Comparison of ENCODE assay signal across 8 cellular contexts in genomic region chr17:32066863-32067642, GRCh38. TPM values are rescaled to one million over a fixed set of nuclear protein-coding genes. Genes with fewer than 3 reads are reported as not detected.
DNase-seq lines count a peak whose midpoint lies in the region; ATAC-seq and TF ChIP-seq lines count a peak whose summit lies in the region.
"Not testable (repeated sequence)": the region's sequence is repeated elsewhere in the genome, so short reads cannot be mapped to it uniquely, and the experiment has no call there.

No MANE protein-coding gene starts in this region.

- WGBS in thyroid gland, 2 donors = 54 to 61% methylated on average over 13 to 14 of the region's 25 CpGs

- H3K4me1 ChIP-seq in left lung, thyroid gland: not testable (repeated sequence)

- peak; percentile 12 to 56 (median 44) for DNase-seq in T-helper 2 cell
- DNase-seq in activated T-cell treated with anti-CD3 and anti-CD28 coated beads, Interleukin-2, amount 50 U/mL, for 72 hours = peak; percentile 58 to 65
- DNase-seq in left lung = peak; percentile 49 to 92
- peak; percentile 35 to 39 for DNase-seq in stimulated activated CD4-positive, alpha-beta T cell treated with anti-CD3 and anti-CD28 coated beads, Interleukin-12 subunit alpha, Interleukin-12 subunit beta, amount 100 ng/mL, for 24 hours (ENCODE audit: low read depth in 2 of 2)
- DNase-seq in thyroid gland = peak; percentile 25 to 50

- not testable (repeated sequence) for H3K36me3 Mint-ChIP-seq in activated T-cell treated with anti-CD3 and anti-CD28 coated beads, Interleukin-2, amount 50 U/mL, for 72 hours (ENCODE audit: insufficient read depth in 2 of 2); dendritic cell treated with granulocyte-macrophage colony-stimulating factor and Interleukin-4, amounts not matched to agents 40 ng/mL and 50 ng/mL, for 4 days (ENCODE audit: low read depth)

- H3K27ac Mint-ChIP-seq in activated T-cell treated with anti-CD3 and anti-CD28 coated beads, Interleukin-2, amount 50 U/mL, for 72 hours = not testable (repeated sequence)
- peak overlapping the region; percentile 77 for H3K27ac Mint-ChIP-seq in dendritic cell treated with granulocyte-macrophage colony-stimulating factor and Interleukin-4, amounts not matched to agents 40 ng/mL and 50 ng/mL, for 4 days

- H3K36me3 ChIP-seq in left lung, thyroid gland: not testable (repeated sequence)

- not testable (repeated sequence) for TF ChIP-seq POLR2A in thyroid gland (IDR thresholded peaks at IDR 0.05)

- H3K4me3 Mint-ChIP-seq in activated T-cell treated with anti-CD3 and anti-CD28 coated beads, Interleukin-2, amount 50 U/mL, for 72 hours = peak overlapping the region; percentile 50 to 63
- H3K4me3 Mint-ChIP-seq in dendritic cell treated with granulocyte-macrophage colony-stimulating factor and Interleukin-4, amounts not matched to agents 40 ng/mL and 50 ng/mL, for 4 days = peak overlapping the region; percentile 13

- peak; percentile 64 for ATAC-seq in HG03439 (IDR thresholded peaks at IDR 0.05; ENCODE audit: unreplicated experiment)
- peak; percentile 91 to 94 for ATAC-seq in activated T-cell treated with anti-CD3 and anti-CD28 coated beads, Interleukin-2, amount 50 U/mL, for 72 hours (replicated peaks in 1 of 2)
- peak; percentile 99 for ATAC-seq in left lung

- intact Hi-C loops in dendritic cell treated with granulocyte-macrophage colony-stimulating factor and Interleukin-4, amounts not matched to agents 40 ng/mL and 50 ng/mL, for 4 days (cut with micrococcal nuclease); left lung (cut with DNase I); thyroid gland (cut with DNase I): not testable (repeated sequence)

- not testable (repeated sequence) for H3K27ac ChIP-seq in left lung, thyroid gland

- H3K4me1 Mint-ChIP-seq in activated T-cell treated with anti-CD3 and anti-CD28 coated beads, Interleukin-2, amount 50 U/mL, for 72 hours (ENCODE audit: low read depth) = not testable (repeated sequence)
- H3K4me1 Mint-ChIP-seq in dendritic cell treated with granulocyte-macrophage colony-stimulating factor and Interleukin-4, amounts not matched to agents 40 ng/mL and 50 ng/mL, for 4 days (ENCODE audit: low read depth) = peaks cover 17% of the 10 kb centered on the region

- peak overlapping the region in 1 of 2 donors; percentile 15 for H3K4me3 ChIP-seq in left lung
- not testable (repeated sequence) for H3K4me3 ChIP-seq in thyroid gland (replicated peaks in 1 of 3)

- not testable (repeated sequence) for H3K9me3 Mint-ChIP-seq in activated T-cell treated with anti-CD3 and anti-CD28 coated beads, Interleukin-2, amount 50 U/mL, for 72 hours; dendritic cell treated with granulocyte-macrophage colony-stimulating factor and Interleukin-4, amounts not matched to agents 40 ng/mL and 50 ng/mL, for 4 days

- not testable (repeated sequence) for H3K27me3 Mint-ChIP-seq in activated T-cell treated with anti-CD3 and anti-CD28 coated beads, Interleukin-2, amount 50 U/mL, for 72 hours (ENCODE audit: low read depth); dendritic cell treated with granulocyte-macrophage colony-stimulating factor and Interleukin-4, amounts not matched to agents 40 ng/mL and 50 ng/mL, for 4 days

- not testable (repeated sequence) for H3K27me3 ChIP-seq in left lung, thyroid gland

- not testable (repeated sequence) for H3K9me3 ChIP-seq in left lung, thyroid gland

- TF ChIP-seq CTCF in GM12874 (IDR thresholded peaks at IDR 0.05; ENCODE audit: insufficient read depth, low read depth, low read length) (peak; percentile 28; the same call in 1 of the 2 replicates), left lung (IDR thresholded peaks at IDR 0.05) (peak in 1 of 2 donors; percentile 70), thyroid gland (IDR thresholded peaks at IDR 0.05) (peak in 2 of 6 experiments; percentile 18 to 51)

RNA-seq across cellular contexts. Expression of gene LRRC37B, which starts 59.9 kb away (rescaled TPM):
- total RNA-seq in activated T-cell treated with anti-CD3 and anti-CD28 coated beads, Interleukin-2, amount 50 U/mL, for 72 hours = 10 to 100 TPM; 41.8 to 48.6 TPM
- total RNA-seq in left lung (10 to 100 TPM; 11.4 to 17.7 TPM), thyroid gland (10 to 100 TPM; 10.3 to 26.8 (median 17.0) TPM)
